Comparison of ENCODE assay signal across 8 cellular contexts in genomic region chr4:105194328-105195231, GRCh38. TPM values are rescaled to one million over a fixed set of nuclear protein-coding genes. Genes with fewer than 3 reads are reported as not detected.
DNase-seq lines count a peak whose midpoint lies in the region; ATAC-seq and TF ChIP-seq lines count a peak whose summit lies in the region.

No MANE protein-coding gene starts in this region.

- peaks cover 62% of the 10 kb centered on the region for H3K4me1 ChIP-seq in PC-3 (ENCODE audit: insufficient read depth, low read length)

- no peak overlapping the region for H3K9ac ChIP-seq in PC-3 (ENCODE audit: low read length)

- DNase-seq in activated CD4-positive, alpha-beta T cell treated with anti-CD3 and anti-CD28 coated beads for 36 hours = no peak
- no peak for DNase-seq in activated CD4-positive, alpha-beta T cell treated with anti-CD3 and anti-CD28 coated beads, Interleukin-2, amount 10 ng/mL, durations not matched to agents 24 days and 14 days
- DNase-seq in PC-3 = peak; percentile 33
- DNase-seq in pulmonary artery endothelial cell (ENCODE audit: low read depth, low spot score) = peak; percentile 11
- DNase-seq in Kasumi-1 (lab: John Stamatoyannopoulos, UW) = no peak
- DNase-seq in ACHN = no peak
- no peak for DNase-seq in DMS 273 (lab: John Stamatoyannopoulos, UW; ENCODE audit: unreplicated experiment)

- no peak overlapping the region for H3K4me3 Mint-ChIP-seq in activated CD4-positive, alpha-beta T cell treated with anti-CD3 and anti-CD28 coated beads for 36 hours
- no peak overlapping the region for H3K4me3 Mint-ChIP-seq in activated CD4-positive, alpha-beta T cell treated with anti-CD3 and anti-CD28 coated beads, Interleukin-2, amount 10 ng/mL, durations not matched to agents 24 days and 14 days

- TF ChIP-seq CTCF in PC-3 (conservative IDR thresholded peaks at IDR 0.05; ENCODE audit: low read depth, low read length) = no peak

- no peaks in the 10 kb centered on the region for H3K9me3 ChIP-seq in PC-3 (ENCODE audit: low read length)

- H3K27ac ChIP-seq in PC-3 (ENCODE audit: low read length) = peak overlapping the region; percentile 32

- CTCF ChIA-PET in activated CD4-positive, alpha-beta T cell treated with anti-CD3 and anti-CD28 coated beads for 36 hours (lab: Charles Lee) = interaction anchor here (1.0 to 1.9 kb wide), 5 partner anchors 11 to 23 kb away, joined by 4 to 5 read pairs (median 4); no protein-coding TSS in a partner anchor
- CTCF ChIA-PET in PC-3 (lab: Charles Lee) = no interaction called here

- no peaks in the 10 kb centered on the region for H3K9me2 ChIP-seq in PC-3 (replicated peaks; ENCODE audit: low read length)

- no peaks in the 10 kb centered on the region for H3K9me3 Mint-ChIP-seq in activated CD4-positive, alpha-beta T cell treated with anti-CD3 and anti-CD28 coated beads for 36 hours (ENCODE audit: low read depth)
- H3K9me3 Mint-ChIP-seq in activated CD4-positive, alpha-beta T cell treated with anti-CD3 and anti-CD28 coated beads, Interleukin-2, amount 10 ng/mL, durations not matched to agents 24 days and 14 days = no peaks in the 10 kb centered on the region

- intact Hi-C loops in activated CD4-positive, alpha-beta T cell treated with anti-CD3 and anti-CD28 coated beads for 36 hours (cut with DNase I, micrococcal nuclease) = loop anchor here (1.0 to 10.0 kb wide), 2 partner anchors 47 to 230 kb away; no protein-coding TSS in a partner anchor
- intact Hi-C loops in activated CD4-positive, alpha-beta T cell treated with anti-CD3 and anti-CD28 coated beads, Interleukin-2, amount 10 ng/mL, durations not matched to agents 24 days and 14 days (cut with micrococcal nuclease) = loop anchor here (10.0 kb wide), 1 partner anchor 230 kb away; no protein-coding TSS in a partner anchor
- intact Hi-C loops in PC-3 (cut with micrococcal nuclease) = no loop called here

- no peaks in the 10 kb centered on the region for H3K27me3 ChIP-seq in PC-3 (ENCODE audit: low read length)

- H4K20me1 ChIP-seq in PC-3 (ENCODE audit: low read length) = no peaks in the 10 kb centered on the region

- peaks cover 3% of the 10 kb centered on the region for H3F3A ChIP-seq in PC-3 (ENCODE audit: low read length, unreplicated experiment)

- H3K4me2 ChIP-seq in PC-3 (ENCODE audit: low read length) = peak overlapping the region; percentile 27; the same call in 1 of the 2 replicates

- peaks cover 60% of the 10 kb centered on the region for H3K36me3 Mint-ChIP-seq in activated CD4-positive, alpha-beta T cell treated with anti-CD3 and anti-CD28 coated beads for 36 hours (ENCODE audit: low read depth)
- peaks cover 53% of the 10 kb centered on the region for H3K36me3 Mint-ChIP-seq in activated CD4-positive, alpha-beta T cell treated with anti-CD3 and anti-CD28 coated beads, Interleukin-2, amount 10 ng/mL, durations not matched to agents 24 days and 14 days (ENCODE audit: low read depth)

- no TSS peak for BruUV-seq in PC-3 (replicated peaks; lab: Mats Ljungman, UMichigan)

- H3K4me1 Mint-ChIP-seq in activated CD4-positive, alpha-beta T cell treated with anti-CD3 and anti-CD28 coated beads for 36 hours = peaks cover 77% of the 10 kb centered on the region
- peaks cover 38% of the 10 kb centered on the region for H3K4me1 Mint-ChIP-seq in activated CD4-positive, alpha-beta T cell treated with anti-CD3 and anti-CD28 coated beads, Interleukin-2, amount 10 ng/mL, durations not matched to agents 24 days and 14 days

- peaks cover 10% of the 10 kb centered on the region for H3K79me2 ChIP-seq in PC-3 (ENCODE audit: low read length)

- H3K27me3 Mint-ChIP-seq in activated CD4-positive, alpha-beta T cell treated with anti-CD3 and anti-CD28 coated beads for 36 hours = no peaks in the 10 kb centered on the region
- no peaks in the 10 kb centered on the region for H3K27me3 Mint-ChIP-seq in activated CD4-positive, alpha-beta T cell treated with anti-CD3 and anti-CD28 coated beads, Interleukin-2, amount 10 ng/mL, durations not matched to agents 24 days and 14 days

- POLR2A ChIA-PET in activated CD4-positive, alpha-beta T cell treated with anti-CD3 and anti-CD28 coated beads for 36 hours (lab: Charles Lee) = interaction anchor here (0.6 kb wide), 1 partner anchor 306 kb away, joined by 3 read pairs; no protein-coding TSS in a partner anchor
- POLR2A ChIA-PET in PC-3 (lab: Charles Lee; ENCODE audit: unreplicated experiment) = no interaction called here

- H3K27ac Mint-ChIP-seq in activated CD4-positive, alpha-beta T cell treated with anti-CD3 and anti-CD28 coated beads for 36 hours = peak overlapping the region; percentile 77
- H3K27ac Mint-ChIP-seq in activated CD4-positive, alpha-beta T cell treated with anti-CD3 and anti-CD28 coated beads, Interleukin-2, amount 10 ng/mL, durations not matched to agents 24 days and 14 days = no peak overlapping the region

- no peaks in the 10 kb centered on the region for H3K36me3 ChIP-seq in PC-3 (ENCODE audit: low read depth, low read length)

- in situ Hi-C loops in ACHN (cut with HindIII; ENCODE audit: low pct_ligation_motif_present, low pct_unique_long_range_greater_than_20kb, low sequenced_read_pairs) = no loop called here

- no peak overlapping the region for H3K4me3 ChIP-seq in PC-3 (ENCODE audit: low read length)

- no peak overlapping the region for H2AFZ ChIP-seq in PC-3 (ENCODE audit: low read length)

- peak; percentile 82 for ATAC-seq in activated CD4-positive, alpha-beta T cell treated with anti-CD3 and anti-CD28 coated beads for 36 hours
- ATAC-seq in HG02763 (IDR thresholded peaks at IDR 0.05; ENCODE audit: unreplicated experiment) (peak; percentile 87), PC-3 (peak; percentile 42)

RNA-seq across cellular contexts. Expression of gene TET2, which starts 47.9 kb away (rescaled TPM):
- 10 to 100 TPM; 35.0 to 40.6 TPM for total RNA-seq in activated CD4-positive, alpha-beta T cell treated with anti-CD3 and anti-CD28 coated beads for 36 hours
- total RNA-seq in activated CD4-positive, alpha-beta T cell treated with anti-CD3 and anti-CD28 coated beads, Interleukin-2, amount 10 ng/mL, durations not matched to agents 24 days and 14 days = 26.1 and 28.9 TPM in 2 replicates
- 5.6 and 5.8 TPM in 2 replicates for total RNA-seq in PC-3 (2014; rRNA removed)
- 7.1 and 8.4 TPM in 2 replicates for total RNA-seq in pulmonary artery endothelial cell

Comparison
In these comparisons a context has a peak if more than half of its experiments do, and no peak if none do; other contexts are left out.
1. DNase-seq: peak in PC-3 (single experiment) and pulmonary artery endothelial cell (single experiment); none in activated CD4-positive, alpha-beta T cell treated with anti-CD3 and anti-CD28 coated beads for 36 hours (single experiment), activated CD4-positive, alpha-beta T cell treated with anti-CD3 and anti-CD28 coated beads, Interleukin-2, amount 10 ng/mL, durations not matched to agents 24 days and 14 days (single experiment), Kasumi-1 (0 of 2), ACHN (single experiment) and DMS 273 (single experiment).
2. Peak in every context shown above with its lines, with median percentiles within 50 percentile points of each other: ATAC-seq.